ENCODE assay signal across 16 cellular contexts in the genomic region with DNA sequence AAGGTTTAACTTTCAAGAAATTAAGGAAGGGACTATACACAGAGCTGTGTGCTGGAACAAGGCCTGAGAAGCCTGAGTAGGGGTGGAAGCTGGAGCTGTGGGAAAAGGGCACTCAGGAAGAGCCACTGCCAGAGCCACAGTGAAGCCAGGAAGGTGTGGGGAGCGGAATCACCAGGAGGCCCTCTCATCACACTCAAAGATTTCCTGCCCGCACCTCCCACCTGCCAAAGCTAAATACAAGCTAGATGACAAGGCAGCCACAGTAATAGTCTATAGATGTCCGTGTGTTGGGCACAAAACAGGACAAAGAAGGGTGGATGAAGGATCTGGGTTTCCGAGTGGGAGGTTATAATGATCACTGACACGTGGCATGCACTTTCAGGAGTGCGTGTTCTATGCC.
A peak's percentile ranks its signal among the peaks of the same experiment; 100 is the strongest.
DNase-seq lines count a peak whose midpoint lies in the region; ATAC-seq and TF ChIP-seq lines count a peak whose summit lies in the region.
"Had no signal": no experiment of that assay in that cellular context is flagged by ENCODE, and none has a peak within 500 bp of the region (broad histone marks: within the 10 kb centered on the region; RNA-seq: fewer than 3 reads in every experiment).

No MANE protein-coding gene starts in this region.

- no peak overlapping the region for H3K4me2 ChIP-seq in GM23338

- H3K36me3 ChIP-seq in GM23338 (ENCODE audit: insufficient read depth) (no peaks in the 10 kb centered on the region), esophagus muscularis mucosa (no peaks in the 10 kb centered on the region)

- H3K4me1 ChIP-seq in GM23338 (ENCODE audit: insufficient read depth) (0 out of 2 replicates have a peak, but pooled peaks cover under 1% of the 10 kb centered on the region), esophagus muscularis mucosa (peaks cover 8 to 35% (median 21%) of the 10 kb centered on the region in 4 donors)

- CTCF ChIA-PET in RWPE1 (lab: Yijun Ruan, JAX) = interaction anchor here (0.6 kb wide), 1 partner anchor 320 kb away, joined by 4 read pairs; the partner anchor contains the start of gene MALT1

- H3K9me3 Mint-ChIP-seq in GM23338 = peaks cover 5% of the 10 kb centered on the region; the same call in 2 of the 3 replicates
- H3K9me3 Mint-ChIP-seq in stimulated activated naive B cell treated with anti-CD40 and anti-IgM and Interleukin-4, amounts not matched to agents 10 μg/mL and 1 μg/mL and 100 μg/mL, for 72 hours = peaks cover 30 to 35% of the 10 kb centered on the region in 2 donors

- peaks cover 12% of the 10 kb centered on the region; the same call in 2 of the 3 replicates for H3K36me3 Mint-ChIP-seq in GM23338 (ENCODE audit: low read depth)
- peaks cover 25 to 41% of the 10 kb centered on the region in 2 donors for H3K36me3 Mint-ChIP-seq in stimulated activated naive B cell treated with anti-CD40 and anti-IgM and Interleukin-4, amounts not matched to agents 10 μg/mL and 1 μg/mL and 100 μg/mL, for 72 hours
- H3K36me3 Mint-ChIP-seq: activated naive CD4-positive, alpha-beta T cell treated with anti-CD3 and anti-CD28 coated beads, Interleukin-2, amount 10 ng/mL, durations not matched to agents 7 days and 5 days had no signal

- peaks cover 6% of the 10 kb centered on the region; the same call in 1 of the 2 replicates for H3F3A ChIP-seq in GM23338 (replicated peaks; ENCODE audit: low read depth)

- H3K4me3 Mint-ChIP-seq in GM23338 = no peak overlapping the region
- H3K4me3 Mint-ChIP-seq in stimulated activated naive B cell treated with anti-CD40 and anti-IgM and Interleukin-4, amounts not matched to agents 10 μg/mL and 1 μg/mL and 100 μg/mL, for 72 hours = no peak overlapping the region
- H3K4me3 Mint-ChIP-seq: activated naive CD4-positive, alpha-beta T cell treated with anti-CD3 and anti-CD28 coated beads, Interleukin-2, amount 10 ng/mL, durations not matched to agents 7 days and 5 days; H9; mesothelial cell of epicardium had no signal

- ATAC-seq in GM23338 = no peak
- peak in 1 of 2 donors; percentile 1 for ATAC-seq in stimulated activated naive B cell treated with anti-CD40 and anti-IgM and Interleukin-4, amounts not matched to agents 10 μg/mL and 1 μg/mL and 100 μg/mL, for 72 hours (replicated peaks)

- H3K27me3 Mint-ChIP-seq in GM23338 (ENCODE audit: insufficient read depth, low read depth, poor library complexity) = no peaks in the 10 kb centered on the region
- H3K27me3 Mint-ChIP-seq in stimulated activated naive B cell treated with anti-CD40 and anti-IgM and Interleukin-4, amounts not matched to agents 10 μg/mL and 1 μg/mL and 100 μg/mL, for 72 hours = no peaks in the 10 kb centered on the region

- H3K27ac ChIP-seq in GM23338 (ENCODE audit: low read depth) = 0 out of 2 replicates have a peak overlapping the region, but pooled peaks have one; percentile 29
- peak overlapping the region; percentile 75 for H3K27ac ChIP-seq in RWPE1
- H3K27ac ChIP-seq in esophagus muscularis mucosa (replicated peaks in 1 of 4) = peak overlapping the region; percentile 38 to 67 (median 54)
- peak overlapping the region in 15 of 59 donors; percentile 1 to 70 (median 37) for H3K27ac ChIP-seq in dorsolateral prefrontal cortex

- no peaks in the 10 kb centered on the region for H3K9me2 ChIP-seq in GM23338 (ENCODE audit: insufficient read depth)

- H3K9me3 ChIP-seq in esophagus muscularis mucosa = peaks cover 0 to 12% (median 0%) of the 10 kb centered on the region in 4 donors

- H3K27ac Mint-ChIP-seq in GM23338 = no peak overlapping the region
- peak overlapping the region; percentile 93 for H3K27ac Mint-ChIP-seq in stimulated activated naive B cell treated with anti-CD40 and anti-IgM and Interleukin-4, amounts not matched to agents 10 μg/mL and 1 μg/mL and 100 μg/mL, for 72 hours
- H3K27ac Mint-ChIP-seq: activated naive CD4-positive, alpha-beta T cell treated with anti-CD3 and anti-CD28 coated beads, Interleukin-2, amount 10 ng/mL, durations not matched to agents 7 days and 5 days; H9; mesothelial cell of epicardium had no signal

- intact Hi-C loops in esophagus muscularis mucosa (cut with DNase I) = no loop called here
- intact Hi-C loops in dorsolateral prefrontal cortex (cut with DNase I) = no loop called here

- TF ChIP-seq CTCF in GM23338 (conservative IDR thresholded peaks at IDR 0.05; ENCODE audit: low read depth in 2 of 2) (0 out of 4 replicates have a peak, but pooled peaks of 1 of the 2 experiments have one; percentile 7), RWPE1 (conservative IDR thresholded peaks at IDR 0.05; ENCODE audit: low read depth) (no peak), esophagus muscularis mucosa (IDR thresholded peaks at IDR 0.05) (no peak), dorsolateral prefrontal cortex (IDR thresholded peaks at IDR 0.05 in 54 of 56, conservative IDR thresholded peaks at IDR 0.05 in 2 of 56; ENCODE audit: low read depth in 1 of 56, partially characterized antibody in 56 of 56) (no peak)

- DNase-seq in GM23338 (ENCODE audit: low spot score) (no peak), RWPE1 (ENCODE audit: low spot score) (no peak), esophagus muscularis mucosa (ENCODE audit: extremely low spot score) (no peak), dorsolateral prefrontal cortex (no peak), NCI-H446 treated with DMSO at 0.1 percent for 48 hours (lab: John Stamatoyannopoulos, UW) (no peak), NCI-H82 (lab: John Stamatoyannopoulos, UW) (no peak), OCI-M2 (lab: John Stamatoyannopoulos, UW; ENCODE audit: unreplicated experiment) (no peak)
- DNase-seq in stimulated activated naive B cell treated with anti-CD40 and anti-IgM and Interleukin-4, amounts not matched to agents 10 μg/mL and 1 μg/mL and 100 μg/mL, for 72 hours = no peak
- DNase-seq: activated CD4-positive, CD25-positive, alpha-beta regulatory T cell; activated naive CD4-positive, alpha-beta T cell treated with anti-CD3 and anti-CD28 coated beads, Interleukin-2, amount 10 ng/mL, durations not matched to agents 7 days and 5 days; H9; Kasumi-1; NCI-H2029; NK-92 treated with Interleukin-12 subunit alpha and Interleukin-12 subunit beta, amount 100 ng/mL, for 24 hours had no signal

- WGBS in esophagus muscularis mucosa = 75% methylated on average over 6 of the region's 6 CpGs

- H3K27me3 ChIP-seq in GM23338 (ENCODE audit: insufficient read depth) (no peaks in the 10 kb centered on the region), esophagus muscularis mucosa (no peaks in the 10 kb centered on the region), dorsolateral prefrontal cortex (no peaks in the 10 kb centered on the region)

- no peaks in the 10 kb centered on the region; the same call in 1 of the 2 replicates for H4K20me1 ChIP-seq in GM23338 (replicated peaks; ENCODE audit: insufficient read depth)

- H3K4me3 ChIP-seq in GM23338 = no peak overlapping the region
- no peak overlapping the region for H3K4me3 ChIP-seq in esophagus muscularis mucosa
- H3K4me3 ChIP-seq in dorsolateral prefrontal cortex = no peak overlapping the region
- H3K4me3 ChIP-seq: skin epidermis had no signal

- POLR2A ChIA-PET in RWPE1 (lab: Yijun Ruan, JAX; ENCODE audit: low non-redundant PET) = no interaction called here

- H3K4me1 Mint-ChIP-seq in GM23338 = peaks cover 3% of the 10 kb centered on the region; the same call in 1 of the 3 replicates
- H3K4me1 Mint-ChIP-seq in stimulated activated naive B cell treated with anti-CD40 and anti-IgM and Interleukin-4, amounts not matched to agents 10 μg/mL and 1 μg/mL and 100 μg/mL, for 72 hours = peaks cover 42 to 62% of the 10 kb centered on the region in 2 donors
- H3K4me1 Mint-ChIP-seq: activated naive CD4-positive, alpha-beta T cell treated with anti-CD3 and anti-CD28 coated beads, Interleukin-2, amount 10 ng/mL, durations not matched to agents 7 days and 5 days; mesothelial cell of epicardium had no signal

- H3K79me2 ChIP-seq in GM23338 (replicated peaks; ENCODE audit: insufficient read depth) = no peaks in the 10 kb centered on the region

- no peak overlapping the region for H2AFZ ChIP-seq in GM23338

- no peak for TF ChIP-seq POLR2A in esophagus muscularis mucosa (IDR thresholded peaks at IDR 0.05; ENCODE audit: low read depth)

- TF ChIP-seq EP300 in esophagus muscularis mucosa (IDR thresholded peaks at IDR 0.05) = no peak

TF ChIP-seq in GM23338, 12 proteins besides CTCF, POLR2A, EP300 and RAD21 (continues in another document):
- no peak for TF ChIP-seq ZNF114 (CRISPR knock-in tag; IDR thresholded peaks at IDR 0.05)
